In the genomic region with DNA sequence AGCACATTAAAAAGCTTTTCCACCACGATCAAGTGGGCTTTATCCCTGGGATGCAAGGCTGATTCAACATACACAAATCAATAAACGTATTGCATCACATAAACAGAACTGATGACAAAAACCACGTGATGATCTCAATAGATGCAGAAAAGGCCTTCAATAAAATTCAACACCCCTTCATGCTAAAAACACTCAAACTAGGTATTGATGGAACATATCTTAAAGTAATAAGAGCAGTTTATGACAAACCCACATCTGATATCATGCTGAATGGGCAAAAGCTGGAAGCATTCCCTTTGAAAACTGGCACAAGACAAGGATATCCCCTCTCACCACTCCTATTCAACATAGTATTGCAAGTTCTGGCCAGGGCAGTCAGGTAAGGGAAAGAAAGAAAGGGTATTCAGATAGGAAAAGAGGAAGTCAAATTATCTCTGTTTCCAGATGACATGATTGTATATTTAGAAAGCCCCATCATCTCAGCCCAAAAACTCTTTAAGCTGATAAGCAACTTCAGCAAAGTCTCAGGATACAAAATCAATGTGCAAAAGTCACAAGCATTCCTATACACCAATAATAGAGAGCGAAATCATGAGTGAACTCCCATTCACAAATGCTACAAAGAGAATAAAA, we compare ENCODE assay signal across 3 cellular contexts.
A peak's percentile ranks its signal among the peaks of the same experiment; 100 is the strongest.
TF ChIP-seq lines count a peak whose summit lies in the region.

No MANE protein-coding gene starts in this region.

TF ChIP-seq in GM12891, 5 proteins besides CTCF, POLR2A, EP300 and RAD21:
- TF ChIP-seq SPI1 (IDR thresholded peaks at IDR 0.05; ENCODE audit: low read depth, low read length): peak; percentile 29; the same call in 1 of the 2 replicates

TF ChIP-seq in IMR-90, 13 proteins besides CTCF, POLR2A, EP300 and RAD21:
- 0 out of 2 replicates have a peak, but pooled peaks have one; percentile 9 for TF ChIP-seq CEBPB (IDR thresholded peaks at IDR 0.05; ENCODE audit: low read depth, low read length)

TF ChIP-seq in GM12878, 131 proteins besides CTCF, POLR2A, EP300 and RAD21:
- TF ChIP-seq SPI1 (IDR thresholded peaks at IDR 0.05; ENCODE audit: borderline replicate concordance, insufficient read depth, low read depth, low read length): peak; percentile 16; the same call in 1 of the 2 replicates
